In the genomic region with DNA sequence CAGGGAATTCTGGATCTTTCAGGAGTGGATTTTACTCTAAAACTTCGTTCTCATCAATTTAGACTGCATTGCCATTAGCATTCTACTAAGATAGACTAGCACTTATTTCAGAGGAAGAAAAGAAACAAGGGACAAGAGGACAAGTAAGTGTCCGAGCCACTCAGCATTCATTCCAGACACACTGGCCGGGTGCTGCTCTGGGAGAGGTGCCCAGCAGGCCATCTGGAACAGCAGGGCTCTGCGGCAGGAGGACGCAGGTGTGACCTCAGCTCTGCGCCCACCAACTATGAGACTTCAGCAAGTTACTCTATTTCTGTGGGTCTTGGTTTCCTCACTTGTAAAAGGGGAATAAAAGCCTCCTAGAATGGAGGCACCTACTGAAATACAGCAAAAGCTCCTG, we compare ENCODE assay signal across 19 cellular contexts. TPM values are rescaled to one million over a fixed set of nuclear protein-coding genes. Genes with fewer than 3 reads are reported as not detected.
A peak's percentile ranks its signal among the peaks of the same experiment; 100 is the strongest.
DNase-seq lines count a peak whose midpoint lies in the region; ATAC-seq and TF ChIP-seq lines count a peak whose summit lies in the region.
"Had no signal": no experiment of that assay in that cellular context is flagged by ENCODE, and none has a peak within 500 bp of the region (broad histone marks: within the 10 kb centered on the region; RNA-seq: fewer than 3 reads in every experiment).

No MANE protein-coding gene starts in this region.

- H4K20me1 ChIP-seq in SK-N-SH (ENCODE audit: insufficient read depth) = peaks cover 45% of the 10 kb centered on the region

- H3K9ac ChIP-seq in SK-N-SH = no peak overlapping the region

- H3K27me3 Mint-ChIP-seq in glutamatergic neuron (ENCODE audit: unreplicated experiment) (peaks cover 29% of the 10 kb centered on the region), nephron (ENCODE audit: low read depth) (no peaks in the 10 kb centered on the region)

- CTCF ChIA-PET in SK-N-SH (lab: Yijun Ruan, JAX) = interaction anchor here (1.2 kb wide), 1 partner anchor 25 kb away, joined by 3 read pairs; no protein-coding TSS in a partner anchor

- TF ChIP-seq EP300 in SK-N-SH (IDR thresholded peaks at IDR 0.05; ENCODE audit: borderline replicate concordance in 1 of 2, low read depth in 1 of 2, low read length in 1 of 2) = no peak

- H3K9me2 ChIP-seq in SK-N-SH = no peaks in the 10 kb centered on the region

- H3K4me3 ChIP-seq in SK-N-SH (ENCODE audit: low read depth in 2 of 2, low read length in 1 of 2) = no peak overlapping the region
- no peak overlapping the region for H3K4me3 ChIP-seq in ascending aorta
- H3K4me3 ChIP-seq: pancreas, suprapubic skin had no signal

- TF ChIP-seq RAD21 in SK-N-SH (IDR thresholded peaks at IDR 0.05; ENCODE audit: low read length) = no peak

- no peak overlapping the region for H2AFZ ChIP-seq in SK-N-SH (ENCODE audit: low read depth)

- H3K4me2 ChIP-seq in SK-N-SH = no peak overlapping the region

- H3K27ac ChIP-seq in SK-N-SH (ENCODE audit: low read depth in 2 of 2, low read length in 1 of 2) (peak overlapping the region in 1 of 2 experiments; percentile 56; a peak in 1 of 4 replicates), ascending aorta (no peak overlapping the region)
- H3K27ac ChIP-seq: brain microvascular endothelial cell, pancreas, suprapubic skin had no signal

- H3F3A ChIP-seq in SK-N-SH (replicated peaks; ENCODE audit: insufficient read depth) = no peaks in the 10 kb centered on the region

- 79% methylated on average over 6 of the region's 6 CpGs for WGBS in SK-N-SH (ENCODE audit: low lambda C conversion rate)

- H3K27ac Mint-ChIP-seq in glutamatergic neuron (ENCODE audit: unreplicated experiment) = peak overlapping the region; percentile 74
- H3K27ac Mint-ChIP-seq in nephron = no peak overlapping the region

- H3K9me3 ChIP-seq in SK-N-SH (no peaks in the 10 kb centered on the region), ascending aorta (no peaks in the 10 kb centered on the region)
- H3K9me3 ChIP-seq: pancreas, suprapubic skin had no signal

- H3K36me3 Mint-ChIP-seq in glutamatergic neuron (ENCODE audit: unreplicated experiment) (peaks cover 4% of the 10 kb centered on the region), nephron (ENCODE audit: low read depth) (peaks cover 8% of the 10 kb centered on the region)

- no peak for TF ChIP-seq CTCF in SK-N-SH (IDR thresholded peaks at IDR 0.05)
- no peak for TF ChIP-seq CTCF in glutamatergic neuron (IDR thresholded peaks at IDR 0.05; ENCODE audit: partially characterized antibody, unreplicated experiment)
- no peak for TF ChIP-seq CTCF in nephron (IDR thresholded peaks at IDR 0.05; ENCODE audit: unreplicated experiment in 3 of 3)
- TF ChIP-seq CTCF in ascending aorta (IDR thresholded peaks at IDR 0.05) = no peak

- H3K4me1 Mint-ChIP-seq in glutamatergic neuron (ENCODE audit: low read depth, unreplicated experiment) (peaks cover 55% of the 10 kb centered on the region), nephron (peaks cover 54% of the 10 kb centered on the region)

- ATAC-seq in left lobe of liver (no peak), HG02642 (IDR thresholded peaks at IDR 0.05; ENCODE audit: poor library complexity, unreplicated experiment) (no peak)
- ATAC-seq: pancreas had no signal

- H3K9me3 Mint-ChIP-seq in glutamatergic neuron (ENCODE audit: unreplicated experiment) (peaks cover 16% of the 10 kb centered on the region), nephron (no peaks in the 10 kb centered on the region)

- POLR2A ChIA-PET in SK-N-SH (lab: Yijun Ruan, JAX) = interaction anchor here (0.8 kb wide), 1 partner anchor 9 kb away, joined by 3 read pairs; no protein-coding TSS in a partner anchor

- H3K4me3 Mint-ChIP-seq in glutamatergic neuron (ENCODE audit: unreplicated experiment) (peak overlapping the region; percentile 70), nephron (peak overlapping the region; percentile 34 to 76 (median 72))

- H3K27me3 ChIP-seq in SK-N-SH (ENCODE audit: insufficient read depth) = no peaks in the 10 kb centered on the region
- H3K27me3 ChIP-seq in ascending aorta = no peaks in the 10 kb centered on the region
- H3K27me3 ChIP-seq: brain microvascular endothelial cell, pancreas, suprapubic skin had no signal

- DNase-seq in Ammon's horn (ENCODE audit: low spot score) = peak; percentile 58
- DNase-seq in SK-N-SH = peak; percentile 47
- no peak for DNase-seq in glutamatergic neuron
- DNase-seq in left lobe of liver (ENCODE audit: low spot score) = no peak
- no peak for DNase-seq in ascending aorta (ENCODE audit: low spot score in 2 of 2)
- no peak for DNase-seq in activated CD4-positive, CD25-positive, alpha-beta regulatory T cell treated with anti-CD3 and anti-CD28 coated beads, Interleukin-2, amount 50 U/mL, for 72 hours
- DNase-seq: ACHN; brain microvascular endothelial cell; Calu3; effector memory CD4-positive, alpha-beta T cell; GDM1; HCEC 1CT; NCI-H2107; NCI-H82; pancreas; T-helper 9 cell had no signal

- H3K4me1 ChIP-seq in SK-N-SH (ENCODE audit: control insufficient read depth in 1 of 2, insufficient read depth in 2 of 2, low read depth in 1 of 2, low read length in 1 of 2) (peaks cover 8 to 33% of the 10 kb centered on the region in 2 experiments; a peak in 3 of 4 replicates), ascending aorta (peaks cover 3 to 11% of the 10 kb centered on the region in 2 donors)

- peaks cover 89% of the 10 kb centered on the region for H3K79me2 ChIP-seq in SK-N-SH (ENCODE audit: insufficient read depth)

- intact Hi-C loops in ascending aorta (cut with DNase I) = no loop called here

- H3K36me3 ChIP-seq in SK-N-SH (replicated peaks in 1 of 2; ENCODE audit: control insufficient read depth in 1 of 2, insufficient read depth in 2 of 2, low read length in 1 of 2) = no peaks in the 10 kb centered on the region
- H3K36me3 ChIP-seq in ascending aorta = peaks cover 0 to 4% of the 10 kb centered on the region in 2 donors
- H3K36me3 ChIP-seq: brain microvascular endothelial cell, pancreas, suprapubic skin had no signal

TF ChIP-seq in SK-N-SH, 30 proteins besides CTCF, POLR2A, EP300 and RAD21:
- TF ChIP-seq FOSL2 (IDR thresholded peaks at IDR 0.05; ENCODE audit: borderline replicate concordance, low read depth) (no peak), FOXJ3 (CRISPR knock-in tag; IDR thresholded peaks at IDR 0.05) (peak; percentile 19; the same call in 1 of the 2 replicates)

RNA-seq across cellular contexts. Expression of a gene that starts 4.2 kb away (rescaled TPM):
- 16.0 and 18.7 TPM in 2 replicates for polyA plus RNA-seq in SK-N-SH (2012; rRNA removed)
- 12.7 and 14.8 TPM in 2 replicates for polyA plus RNA-seq in SK-N-SH (2012; cell fraction: cytosol; rRNA removed)
- polyA plus RNA-seq in SK-N-SH (2012; cell fraction: nucleus; rRNA removed) = 31.2 and 35.4 TPM in 2 replicates
- total RNA-seq in glutamatergic neuron (ENCODE audit: unreplicated experiment) (84.9 TPM), left lobe of liver (17.2 TPM), ascending aorta (52.4 TPM)

RNA-seq across cellular contexts. Expression of a gene that starts 28.4 kb away (rescaled TPM):
- not detected in 2 replicates for polyA plus RNA-seq in SK-N-SH (2012; rRNA removed)
- 0.01 TPM in 1 of 2 replicates, not detected in the other for polyA plus RNA-seq in SK-N-SH (2012; cell fraction: cytosol; rRNA removed)
- not detected in 2 replicates for polyA plus RNA-seq in SK-N-SH (2012; cell fraction: nucleus; rRNA removed)
- total RNA-seq in glutamatergic neuron (ENCODE audit: unreplicated experiment) = not detected
- total RNA-seq in left lobe of liver = not detected
- not detected for total RNA-seq in ascending aorta
- total RNA-seq: Calu3, pancreas, suprapubic skin had no signal

RNA-seq across cellular contexts. Expression of a gene that starts 28.6 kb away (rescaled TPM):
- 5.1 and 6.0 TPM in 2 replicates for polyA plus RNA-seq in SK-N-SH (2012; rRNA removed)
- polyA plus RNA-seq in SK-N-SH (2012; cell fraction: cytosol; rRNA removed) = 3.7 and 4.7 TPM in 2 replicates
- 17.9 and 22.3 TPM in 2 replicates for polyA plus RNA-seq in SK-N-SH (2012; cell fraction: nucleus; rRNA removed)
- total RNA-seq in glutamatergic neuron (ENCODE audit: unreplicated experiment) (5.0 TPM), left lobe of liver (2.4 TPM), ascending aorta (5.1 TPM)

Comparison
In these comparisons a context has a peak if more than half of its experiments do, and no peak if none do; other contexts are left out.
1. DNase-seq: peak in Ammon's horn (single experiment) and SK-N-SH (single experiment); none in glutamatergic neuron (single experiment), left lobe of liver (single experiment), ascending aorta (0 of 2) and activated CD4-positive, CD25-positive, alpha-beta regulatory T cell treated with anti-CD3 and anti-CD28 coated beads, Interleukin-2, amount 50 U/mL, for 72 hours (single experiment).